In genomic region chr7:76294344-76295024, GRCh38 we compare ENCODE assay signal across 8 cellular contexts. TPM values are rescaled to one million over a fixed set of nuclear protein-coding genes. Genes with fewer than 3 reads are reported as not detected.
DNase-seq lines count a peak whose midpoint lies in the region; ATAC-seq and TF ChIP-seq lines count a peak whose summit lies in the region.

No MANE protein-coding gene starts in this region.

- no peaks in the 10 kb centered on the region for H3K4me1 ChIP-seq in naive thymus-derived CD4-positive, alpha-beta T cell (ENCODE audit: control insufficient read depth in 2 of 2, insufficient read depth in 2 of 2, low read length in 2 of 2)

- intact Hi-C loops in naive thymus-derived CD4-positive, alpha-beta T cell (cut with micrococcal nuclease): no loop called here

- POLR2A ChIA-PET in naive thymus-derived CD4-positive, alpha-beta T cell (lab: Charles Lee): interaction anchor here (1.5 kb wide), 1 partner anchor 11 kb away, joined by 3 read pairs; no protein-coding TSS in a partner anchor

- no peaks in the 10 kb centered on the region for H3K9me3 ChIP-seq in naive thymus-derived CD4-positive, alpha-beta T cell (ENCODE audit: control insufficient read depth in 2 of 3, low read length in 3 of 3)

- H3K27ac Mint-ChIP-seq in naive thymus-derived CD4-positive, alpha-beta T cell: no peak overlapping the region

- no peak for TF ChIP-seq CTCF in fibroblast of pulmonary artery (IDR thresholded peaks at IDR 0.05; ENCODE audit: low read length, missing control alignments)

- H3K4me3 Mint-ChIP-seq in naive thymus-derived CD4-positive, alpha-beta T cell: no peak overlapping the region

- H3K4me1 Mint-ChIP-seq in naive thymus-derived CD4-positive, alpha-beta T cell: peaks cover 0 to 25% (median 5%) of the 10 kb centered on the region in 7 donors

- H3K4me3 ChIP-seq in fibroblast of pulmonary artery (replicated peaks; ENCODE audit: low read depth, low read length): peak overlapping the region; percentile 44
- no peak overlapping the region for H3K4me3 ChIP-seq in naive thymus-derived CD4-positive, alpha-beta T cell (ENCODE audit: low read length)

- H3K9me3 Mint-ChIP-seq in naive thymus-derived CD4-positive, alpha-beta T cell: no peaks in the 10 kb centered on the region

- DNase-seq in GM04503 (ENCODE audit: low read depth) (peak; percentile 78), NCI-H1436 treated with DMSO at 0.1 percent for 48 hours (lab: John Stamatoyannopoulos, UW) (peak; percentile 77), SW480 (ENCODE audit: low spot score) (peak; percentile 74), fibroblast of pulmonary artery (ENCODE audit: low read depth) (peak; percentile 97), Kasumi-1 (lab: John Stamatoyannopoulos, UW) (no peak)
- DNase-seq in naive thymus-derived CD4-positive, alpha-beta T cell: no peak

- CTCF ChIA-PET in naive thymus-derived CD4-positive, alpha-beta T cell (lab: Charles Lee): interaction anchor here (0.7 to 1.3 kb wide), 3 partner anchors 18 to 65 kb away, joined by 4 read pairs; no protein-coding TSS in a partner anchor

- no peaks in the 10 kb centered on the region for H3K36me3 ChIP-seq in naive thymus-derived CD4-positive, alpha-beta T cell (ENCODE audit: control insufficient read depth in 2 of 3, insufficient read depth in 3 of 3, low read length in 3 of 3)

- no peak overlapping the region for H3K27ac ChIP-seq in naive thymus-derived CD4-positive, alpha-beta T cell (ENCODE audit: low read depth, low read length)

- peak; percentile 67 for ATAC-seq in naive thymus-derived CD4-positive, alpha-beta T cell
- ATAC-seq in HG03565 (IDR thresholded peaks at IDR 0.05; ENCODE audit: unreplicated experiment): no peak
- no peak for ATAC-seq in GM19455 (IDR thresholded peaks at IDR 0.05; ENCODE audit: unreplicated experiment)

- H3K27me3 Mint-ChIP-seq in naive thymus-derived CD4-positive, alpha-beta T cell: peaks cover 0 to 6% (median 0%) of the 10 kb centered on the region in 5 donors

- H3K27me3 ChIP-seq in naive thymus-derived CD4-positive, alpha-beta T cell (ENCODE audit: control insufficient read depth in 2 of 2, insufficient read depth in 2 of 2, low read length in 2 of 2): no peaks in the 10 kb centered on the region

- no peaks in the 10 kb centered on the region for H3K36me3 Mint-ChIP-seq in naive thymus-derived CD4-positive, alpha-beta T cell

RNA-seq across cellular contexts. Expression of gene HSPB1, which starts 8.0 kb away (rescaled TPM):
- total RNA-seq in naive thymus-derived CD4-positive, alpha-beta T cell: 10 to 100 TPM; 26.3 to 47.2 (median 40.5) TPM
- polyA plus RNA-seq in naive thymus-derived CD4-positive, alpha-beta T cell: 10 to 100 TPM; 68.6 to 93.5 TPM

Comparison
In these comparisons a context has a peak if more than half of its experiments do, and no peak if none do; other contexts are left out.
1. DNase-seq: peak in GM04503 (single experiment), NCI-H1436 treated with DMSO at 0.1 percent for 48 hours (single experiment), SW480 (single experiment) and fibroblast of pulmonary artery (single experiment); none in naive thymus-derived CD4-positive, alpha-beta T cell (0 of 9) and Kasumi-1 (0 of 2).